Comparison of ENCODE assay signal across 1 cellular context in genomic region chr6:75236630-75237029, GRCh38.
TF ChIP-seq lines count a peak whose summit lies in the region.

No MANE protein-coding gene starts in this region.

TF ChIP-seq in GM23338, 12 proteins besides CTCF, POLR2A, EP300 and RAD21 (continued from another document):
- TF ChIP-seq, protein P1, sequence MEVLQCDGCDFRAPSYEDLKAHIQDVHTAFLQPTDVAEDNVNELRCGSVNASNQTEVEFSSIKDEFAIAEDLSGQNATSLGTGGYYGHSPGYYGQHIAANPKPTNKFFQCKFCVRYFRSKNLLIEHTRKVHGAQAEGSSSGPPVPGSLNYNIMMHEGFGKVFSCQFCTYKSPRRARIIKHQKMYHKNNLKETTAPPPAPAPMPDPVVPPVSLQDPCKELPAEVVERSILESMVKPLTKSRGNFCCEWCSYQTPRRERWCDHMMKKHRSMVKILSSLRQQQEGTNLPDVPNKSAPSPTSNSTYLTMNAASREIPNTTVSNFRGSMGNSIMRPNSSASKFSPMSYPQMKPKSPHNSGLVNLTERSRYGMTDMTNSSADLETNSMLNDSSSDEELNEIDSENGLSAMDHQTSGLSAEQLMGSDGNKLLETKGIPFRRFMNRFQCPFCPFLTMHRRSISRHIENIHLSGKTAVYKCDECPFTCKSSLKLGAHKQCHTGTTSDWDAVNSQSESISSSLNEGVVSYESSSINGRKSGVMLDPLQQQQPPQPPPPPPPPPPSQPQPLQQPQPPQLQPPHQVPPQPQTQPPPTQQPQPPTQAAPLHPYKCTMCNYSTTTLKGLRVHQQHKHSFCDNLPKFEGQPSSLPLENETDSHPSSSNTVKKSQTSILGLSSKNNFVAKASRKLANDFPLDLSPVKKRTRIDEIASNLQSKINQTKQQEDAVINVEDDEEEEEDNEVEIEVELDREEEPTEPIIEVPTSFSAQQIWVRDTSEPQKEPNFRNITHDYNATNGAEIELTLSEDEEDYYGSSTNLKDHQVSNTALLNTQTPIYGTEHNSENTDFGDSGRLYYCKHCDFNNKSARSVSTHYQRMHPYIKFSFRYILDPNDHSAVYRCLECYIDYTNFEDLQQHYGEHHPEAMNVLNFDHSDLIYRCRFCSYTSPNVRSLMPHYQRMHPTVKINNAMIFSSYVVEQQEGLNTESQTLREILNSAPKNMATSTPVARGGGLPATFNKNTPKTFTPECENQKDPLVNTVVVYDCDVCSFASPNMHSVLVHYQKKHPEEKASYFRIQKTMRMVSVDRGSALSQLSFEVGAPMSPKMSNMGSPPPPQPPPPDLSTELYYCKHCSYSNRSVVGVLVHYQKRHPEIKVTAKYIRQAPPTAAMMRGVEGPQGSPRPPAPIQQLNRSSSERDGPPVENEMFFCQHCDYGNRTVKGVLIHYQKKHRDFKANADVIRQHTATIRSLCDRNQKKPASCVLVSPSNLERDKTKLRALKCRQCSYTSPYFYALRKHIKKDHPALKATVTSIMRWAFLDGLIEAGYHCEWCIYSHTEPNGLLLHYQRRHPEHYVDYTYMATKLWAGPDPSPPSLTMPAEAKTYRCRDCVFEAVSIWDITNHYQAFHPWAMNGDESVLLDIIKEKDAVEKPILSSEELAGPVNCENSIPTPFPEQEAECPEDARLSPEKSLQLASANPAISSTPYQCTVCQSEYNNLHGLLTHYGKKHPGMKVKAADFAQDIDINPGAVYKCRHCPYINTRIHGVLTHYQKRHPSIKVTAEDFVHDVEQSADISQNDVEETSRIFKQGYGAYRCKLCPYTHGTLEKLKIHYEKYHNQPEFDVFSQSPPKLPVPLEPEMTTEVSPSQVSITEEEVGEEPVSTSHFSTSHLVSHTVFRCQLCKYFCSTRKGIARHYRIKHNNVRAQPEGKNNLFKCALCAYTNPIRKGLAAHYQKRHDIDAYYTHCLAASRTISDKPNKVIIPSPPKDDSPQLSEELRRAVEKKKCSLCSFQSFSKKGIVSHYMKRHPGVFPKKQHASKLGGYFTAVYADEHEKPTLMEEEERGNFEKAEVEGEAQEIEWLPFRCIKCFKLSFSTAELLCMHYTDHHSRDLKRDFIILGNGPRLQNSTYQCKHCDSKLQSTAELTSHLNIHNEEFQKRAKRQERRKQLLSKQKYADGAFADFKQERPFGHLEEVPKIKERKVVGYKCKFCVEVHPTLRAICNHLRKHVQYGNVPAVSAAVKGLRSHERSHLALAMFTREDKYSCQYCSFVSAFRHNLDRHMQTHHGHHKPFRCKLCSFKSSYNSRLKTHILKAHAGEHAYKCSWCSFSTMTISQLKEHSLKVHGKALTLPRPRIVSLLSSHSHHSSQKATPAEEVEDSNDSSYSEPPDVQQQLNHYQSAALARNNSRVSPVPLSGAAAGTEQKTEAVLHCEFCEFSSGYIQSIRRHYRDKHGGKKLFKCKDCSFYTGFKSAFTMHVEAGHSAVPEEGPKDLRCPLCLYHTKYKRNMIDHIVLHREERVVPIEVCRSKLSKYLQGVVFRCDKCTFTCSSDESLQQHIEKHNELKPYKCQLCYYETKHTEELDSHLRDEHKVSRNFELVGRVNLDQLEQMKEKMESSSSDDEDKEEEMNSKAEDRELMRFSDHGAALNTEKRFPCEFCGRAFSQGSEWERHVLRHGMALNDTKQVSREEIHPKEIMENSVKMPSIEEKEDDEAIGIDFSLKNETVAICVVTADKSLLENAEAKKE (CRISPR knock-in tag; IDR thresholded peaks at IDR 0.05), result no peak
